ENCODE assay signal across 15 cellular contexts in genomic region chr10:73717564-73717963, GRCh38. TPM values are rescaled to one million over a fixed set of nuclear protein-coding genes. Genes with fewer than 3 reads are reported as not detected.
DNase-seq lines count a peak whose midpoint lies in the region; ATAC-seq and TF ChIP-seq lines count a peak whose summit lies in the region.
"Had no signal": no experiment of that assay in that cellular context is flagged by ENCODE, and none has a peak within 500 bp of the region (broad histone marks: within the 10 kb centered on the region; RNA-seq: fewer than 3 reads in every experiment).

No MANE protein-coding gene starts in this region.

- CTCF ChIA-PET in OCI-LY7 (lab: Charles Lee; ENCODE audit: unreplicated experiment) (no interaction called here), Caco-2 (lab: Charles Lee) (no interaction called here)

- BruUV-seq in OCI-LY7 (replicated peaks; lab: Mats Ljungman, UMichigan) (no TSS peak), Caco-2 (replicated peaks; lab: Mats Ljungman, UMichigan) (no TSS peak)

- H3K36me3 ChIP-seq in left ventricle myocardium inferior (peaks cover 76% of the 10 kb centered on the region), OCI-LY7 (ENCODE audit: insufficient read depth, low read length) (peaks cover 74% of the 10 kb centered on the region), upper lobe of right lung (peaks cover 76% of the 10 kb centered on the region), Caco-2 (ENCODE audit: control insufficient read depth, insufficient read depth, low read length) (no peaks in the 10 kb centered on the region)
- H3K36me3 ChIP-seq: colonic mucosa had no signal

- intact Hi-C loops in left ventricle myocardium inferior (cut with micrococcal nuclease) (no loop called here), cardiac septum (cut with DNase I) (no loop called here), OCI-LY7 (cut with micrococcal nuclease; ENCODE audit: unreplicated experiment) (no loop called here), upper lobe of right lung (cut with DNase I) (no loop called here), Caco-2 (cut with micrococcal nuclease; ENCODE audit: unreplicated experiment) (no loop called here)

- peak overlapping the region; percentile 45 for H3K27ac ChIP-seq in left ventricle myocardium inferior (replicated peaks)
- peak overlapping the region; percentile 1 for H3K27ac ChIP-seq in OCI-LY7 (ENCODE audit: low read depth, low read length, poor library complexity, severe bottlenecking)
- no peak overlapping the region for H3K27ac ChIP-seq in upper lobe of right lung
- H3K27ac ChIP-seq: colonic mucosa, SJSA1 had no signal

- peaks cover 47% of the 10 kb centered on the region for H3K36me3 Mint-ChIP-seq in Caco-2 (ENCODE audit: insufficient read depth, unreplicated experiment)

- H3K4me2 ChIP-seq in OCI-LY7 (ENCODE audit: low read length) = peak overlapping the region; percentile 33

- no peaks in the 10 kb centered on the region for H3K27me3 Mint-ChIP-seq in Caco-2 (ENCODE audit: insufficient read depth, unreplicated experiment)
- H3K27me3 Mint-ChIP-seq: activated CD4-positive, alpha-beta memory T cell treated with anti-CD3 and anti-CD28 coated beads, Interleukin-2, amount 10 ng/mL, durations not matched to agents 7 days and 5 days; activated naive CD8-positive, alpha-beta T cell treated with anti-CD3 and anti-CD28 coated beads, Interleukin-2, amount 10 ng/mL, durations not matched to agents 7 days and 5 days had no signal

- H2AFZ ChIP-seq in OCI-LY7 (ENCODE audit: low read length) = no peak overlapping the region

- no peaks in the 10 kb centered on the region for H3K9me3 Mint-ChIP-seq in Caco-2 (ENCODE audit: unreplicated experiment)
- H3K9me3 Mint-ChIP-seq: activated CD4-positive, alpha-beta memory T cell treated with anti-CD3 and anti-CD28 coated beads, Interleukin-2, amount 10 ng/mL, durations not matched to agents 7 days and 5 days; activated naive CD8-positive, alpha-beta T cell treated with anti-CD3 and anti-CD28 coated beads, Interleukin-2, amount 10 ng/mL, durations not matched to agents 7 days and 5 days; nephron progenitor cell had no signal

- H3K4me1 ChIP-seq in left ventricle myocardium inferior (peaks cover 29% of the 10 kb centered on the region), OCI-LY7 (ENCODE audit: insufficient read depth, low read length, poor library complexity, severe bottlenecking) (peaks cover 18% of the 10 kb centered on the region), upper lobe of right lung (no peaks in the 10 kb centered on the region), Caco-2 (no peaks in the 10 kb centered on the region)
- H3K4me1 ChIP-seq: colonic mucosa had no signal

- DNase-seq in left ventricle myocardium inferior (no peak), cardiac septum (ENCODE audit: low spot score) (no peak), OCI-LY7 (ENCODE audit: low spot score) (peak; percentile 51), fibroblast of villous mesenchyme (ENCODE audit: low read depth) (peak; percentile 12), upper lobe of right lung (no peak), Caco-2 (no peak), A172 (ENCODE audit: low spot score) (no peak)
- DNase-seq: activated CD4-positive, alpha-beta memory T cell treated with anti-CD3 and anti-CD28 coated beads, Interleukin-2, amount 10 ng/mL, durations not matched to agents 7 days and 5 days; activated naive CD8-positive, alpha-beta T cell treated with anti-CD3 and anti-CD28 coated beads, Interleukin-2, amount 10 ng/mL, durations not matched to agents 7 days and 5 days; colonic mucosa; kidney; NCI-H524; nephron progenitor cell had no signal

- no peaks in the 10 kb centered on the region for H3K27me3 ChIP-seq in left ventricle myocardium inferior (ENCODE audit: low read depth)
- no peaks in the 10 kb centered on the region for H3K27me3 ChIP-seq in upper lobe of right lung
- H3K27me3 ChIP-seq in Caco-2 (replicated peaks; ENCODE audit: control insufficient read depth, insufficient read depth, low read length) = no peaks in the 10 kb centered on the region
- H3K27me3 ChIP-seq: colonic mucosa, SJSA1 had no signal

- no peaks in the 10 kb centered on the region for H4K20me1 ChIP-seq in OCI-LY7 (ENCODE audit: insufficient read depth, low read length)

- H3K4me3 Mint-ChIP-seq in Caco-2 (ENCODE audit: unreplicated experiment) = no peak overlapping the region
- H3K4me3 Mint-ChIP-seq: activated CD4-positive, alpha-beta memory T cell treated with anti-CD3 and anti-CD28 coated beads, Interleukin-2, amount 10 ng/mL, durations not matched to agents 7 days and 5 days; activated naive CD8-positive, alpha-beta T cell treated with anti-CD3 and anti-CD28 coated beads, Interleukin-2, amount 10 ng/mL, durations not matched to agents 7 days and 5 days; nephron progenitor cell had no signal

- no peak overlapping the region for H3K27ac Mint-ChIP-seq in Caco-2 (ENCODE audit: unreplicated experiment)
- H3K27ac Mint-ChIP-seq: activated CD4-positive, alpha-beta memory T cell treated with anti-CD3 and anti-CD28 coated beads, Interleukin-2, amount 10 ng/mL, durations not matched to agents 7 days and 5 days; activated naive CD8-positive, alpha-beta T cell treated with anti-CD3 and anti-CD28 coated beads, Interleukin-2, amount 10 ng/mL, durations not matched to agents 7 days and 5 days; nephron progenitor cell had no signal

- H3K4me1 Mint-ChIP-seq in Caco-2 (ENCODE audit: low read depth, unreplicated experiment) = no peaks in the 10 kb centered on the region
- H3K4me1 Mint-ChIP-seq: activated CD4-positive, alpha-beta memory T cell treated with anti-CD3 and anti-CD28 coated beads, Interleukin-2, amount 10 ng/mL, durations not matched to agents 7 days and 5 days; nephron progenitor cell had no signal

- no peak overlapping the region for H3K4me3 ChIP-seq in left ventricle myocardium inferior
- H3K4me3 ChIP-seq in OCI-LY7 (ENCODE audit: low read depth, low read length, poor library complexity, severe bottlenecking) = no peak overlapping the region
- H3K4me3 ChIP-seq in fibroblast of villous mesenchyme (ENCODE audit: low read depth, low read length) = no peak overlapping the region
- no peak overlapping the region for H3K4me3 ChIP-seq in upper lobe of right lung
- H3K4me3 ChIP-seq in Caco-2 (ENCODE audit: low read depth, low read length) = no peak overlapping the region
- H3K4me3 ChIP-seq: colonic mucosa, SJSA1 had no signal

- TF ChIP-seq CTCF in left ventricle myocardium inferior (IDR thresholded peaks at IDR 0.05; ENCODE audit: borderline replicate concordance) (no peak), OCI-LY7 (conservative IDR thresholded peaks at IDR 0.05; ENCODE audit: low read length) (no peak), fibroblast of villous mesenchyme (IDR thresholded peaks at IDR 0.05; ENCODE audit: insufficient read depth, low read depth, low read length) (no peak), upper lobe of right lung (IDR thresholded peaks at IDR 0.05) (no peak), Caco-2 (IDR thresholded peaks at IDR 0.05; ENCODE audit: insufficient read depth in 1 of 2, low read depth in 1 of 2, low read length in 1 of 2, severe bottlenecking in 1 of 2, unreplicated experiment in 1 of 2) (no peak)

- POLR2A ChIA-PET in OCI-LY7 (lab: Charles Lee) (interaction anchor here (0.6 to 1.3 kb wide), 3 partner anchors 12 to 20 kb away, joined by 3 to 4 read pairs (median 4); no protein-coding TSS in a partner anchor), Caco-2 (lab: Charles Lee) (no interaction called here)

- H3K9me3 ChIP-seq in left ventricle myocardium inferior (replicated peaks) (no peaks in the 10 kb centered on the region), OCI-LY7 (ENCODE audit: low read length) (no peaks in the 10 kb centered on the region), upper lobe of right lung (no peaks in the 10 kb centered on the region), Caco-2 (no peaks in the 10 kb centered on the region)
- H3K9me3 ChIP-seq: colonic mucosa, SJSA1 had no signal

- no peaks in the 10 kb centered on the region for H3K9me2 ChIP-seq in OCI-LY7 (ENCODE audit: insufficient read depth, low read length)

- H3K79me2 ChIP-seq in OCI-LY7 (ENCODE audit: insufficient read depth, low read depth, low read length) = no peaks in the 10 kb centered on the region

- peak; percentile 38 for ATAC-seq in upper lobe of right lung
- no peak for ATAC-seq in HG03342 (IDR thresholded peaks at IDR 0.05; ENCODE audit: unreplicated experiment)

RNA-seq across cellular contexts. Expression of gene AGAP5, which starts 19.7 kb away (rescaled TPM):
- 3.3 TPM for total RNA-seq in left ventricle myocardium inferior
- total RNA-seq in cardiac septum = 5.2 TPM
- total RNA-seq in OCI-LY7 (2014; rRNA removed; shearing (Covaris generic)) = 4.6 and 7.2 TPM in 2 replicates
- 9.9 and 10.7 TPM in 2 replicates for total RNA-seq in OCI-LY7 (2022)
- 3.0 and 3.9 TPM in 2 replicates for total RNA-seq in fibroblast of villous mesenchyme
- total RNA-seq in upper lobe of right lung = 9.8 TPM
- total RNA-seq in Caco-2 (2022) = 14.3 and 16.7 TPM in 2 replicates
- total RNA-seq in A172 (2014; rRNA removed; shearing (Covaris generic)) = 2.2 and 3.2 TPM in 2 replicates

RNA-seq across cellular contexts. Expression of gene SEC24C, which starts 26.6 kb away (rescaled TPM):
- total RNA-seq in left ventricle myocardium inferior = 42.2 TPM
- total RNA-seq in cardiac septum = 55.1 TPM
- 51.9 and 53.6 TPM in 2 replicates for total RNA-seq in OCI-LY7 (2014; rRNA removed; shearing (Covaris generic))
- total RNA-seq in OCI-LY7 (2022) = 82.0 and 87.1 TPM in 2 replicates
- total RNA-seq in fibroblast of villous mesenchyme = 42.8 and 54.0 TPM in 2 replicates
- 71.0 TPM for total RNA-seq in upper lobe of right lung
- total RNA-seq in Caco-2 (2022) = 91.0 and 91.2 TPM in 2 replicates
- total RNA-seq in A172 (2014; rRNA removed; shearing (Covaris generic)) = 79.0 and 83.2 TPM in 2 replicates

Comparison
In these comparisons a context has a peak if more than half of its experiments do, and no peak if none do; other contexts are left out.
1. DNase-seq: peak in OCI-LY7 (single experiment) and fibroblast of villous mesenchyme (single experiment); none in left ventricle myocardium inferior (single experiment), cardiac septum (single experiment), upper lobe of right lung (single experiment), Caco-2 (0 of 2) and A172 (single experiment).